In genomic region chr11:122019908-122020694, GRCh38 we compare ENCODE assay signal across 28 cellular contexts.
"Had no signal": no experiment of that assay in that cellular context is flagged by ENCODE, and none has a peak within 500 bp of the region (broad histone marks: within the 10 kb centered on the region; RNA-seq: fewer than 3 reads in every experiment).

No MANE protein-coding gene starts in this region.

- H3K27me3 ChIP-seq: esophagus muscularis mucosa, pancreas, sigmoid colon, stomach, thyroid gland had no signal

- H3K4me1 Mint-ChIP-seq: activated CD4-positive, alpha-beta T cell treated with anti-CD3 and anti-CD28 coated beads, Interleukin-2, amount 10 ng/mL, durations not matched to agents 7 days and 5 days; activated naive CD8-positive, alpha-beta T cell treated with anti-CD3 and anti-CD28 coated beads, Interleukin-2, amount 50 U/mL, for 24 hours; activated T-helper 17 cell treated with anti-CD3 and anti-CD28 coated beads, Interleukin-2, amount 50 U/mL, for 72 hours; central memory CD8-positive, alpha-beta T cell; memory B cell; naive thymus-derived CD4-positive, alpha-beta T cell; stimulated activated naive B cell treated with anti-CD40 and anti-IgM and Interleukin-4, amounts not matched to agents 10 μg/mL and 1 μg/mL and 100 μg/mL, for 72 hours; T-helper 17 cell had no signal

- H3K36me3 Mint-ChIP-seq: memory B cell; naive thymus-derived CD4-positive, alpha-beta T cell; stimulated activated naive B cell treated with anti-CD40 and anti-IgM and Interleukin-4, amounts not matched to agents 10 μg/mL and 1 μg/mL and 100 μg/mL, for 72 hours had no signal

- H3K4me1 ChIP-seq: pancreas, psoas muscle, sigmoid colon, stomach had no signal

- H3K4me3 ChIP-seq: esophagus muscularis mucosa, pancreas, psoas muscle, sigmoid colon, stomach, thyroid gland had no signal

- FAIRE-seq: bronchial epithelial cell, colon, islet of Langerhans, pancreas, small intestine had no signal

- ATAC-seq: activated CD8-positive, alpha-beta T cell treated with anti-CD3 and anti-CD28 coated beads for 36 hours; activated naive CD8-positive, alpha-beta T cell treated with anti-CD3 and anti-CD28 coated beads, Interleukin-2, amount 50 U/mL, for 24 hours; activated T-cell treated with anti-CD3 and anti-CD28 coated beads, Interleukin-2, amount 50 U/mL, for 4 hours; activated T-helper 17 cell treated with anti-CD3 and anti-CD28 coated beads, Interleukin-2, amount 50 U/mL, for 72 hours; left ventricle myocardium superior; naive thymus-derived CD4-positive, alpha-beta T cell; pancreas; psoas muscle; stimulated activated naive B cell treated with anti-CD40 and anti-IgM and Interleukin-4, amounts not matched to agents 10 μg/mL and 1 μg/mL and 100 μg/mL, for 72 hours; T-helper 17 cell had no signal

- H3K27ac Mint-ChIP-seq: activated CD4-positive, alpha-beta T cell treated with anti-CD3 and anti-CD28 coated beads, Interleukin-2, amount 10 ng/mL, durations not matched to agents 7 days and 5 days; activated CD8-positive, alpha-beta T cell treated with anti-CD3 and anti-CD28 coated beads for 36 hours; activated naive CD8-positive, alpha-beta T cell treated with anti-CD3 and anti-CD28 coated beads, Interleukin-2, amount 50 U/mL, for 24 hours; activated T-helper 17 cell treated with anti-CD3 and anti-CD28 coated beads, Interleukin-2, amount 50 U/mL, for 72 hours; memory B cell; naive thymus-derived CD4-positive, alpha-beta T cell; stimulated activated naive B cell treated with anti-CD40 and anti-IgM and Interleukin-4, amounts not matched to agents 10 μg/mL and 1 μg/mL and 100 μg/mL, for 72 hours; T-helper 17 cell had no signal

- H3K27me3 Mint-ChIP-seq: activated CD4-positive, alpha-beta T cell treated with anti-CD3 and anti-CD28 coated beads, Interleukin-2, amount 10 ng/mL, durations not matched to agents 7 days and 5 days; central memory CD8-positive, alpha-beta T cell; stimulated activated naive B cell treated with anti-CD40 and anti-IgM and Interleukin-4, amounts not matched to agents 10 μg/mL and 1 μg/mL and 100 μg/mL, for 72 hours; T-helper 17 cell had no signal

- H3K9me3 ChIP-seq: esophagus muscularis mucosa, pancreas, psoas muscle, sigmoid colon, stomach, thyroid gland had no signal

- H3K27ac ChIP-seq: esophagus muscularis mucosa, pancreas, psoas muscle, sigmoid colon, stomach had no signal

- H3K4me3 Mint-ChIP-seq: activated CD4-positive, alpha-beta T cell treated with anti-CD3 and anti-CD28 coated beads, Interleukin-2, amount 10 ng/mL, durations not matched to agents 7 days and 5 days; activated CD8-positive, alpha-beta T cell treated with anti-CD3 and anti-CD28 coated beads for 36 hours; activated naive CD8-positive, alpha-beta T cell treated with anti-CD3 and anti-CD28 coated beads, Interleukin-2, amount 50 U/mL, for 24 hours; activated T-cell treated with anti-CD3 and anti-CD28 coated beads, Interleukin-2, amount 50 U/mL, for 4 hours; activated T-helper 17 cell treated with anti-CD3 and anti-CD28 coated beads, Interleukin-2, amount 50 U/mL, for 72 hours; central memory CD8-positive, alpha-beta T cell; memory B cell; naive thymus-derived CD4-positive, alpha-beta T cell; stimulated activated naive B cell treated with anti-CD40 and anti-IgM and Interleukin-4, amounts not matched to agents 10 μg/mL and 1 μg/mL and 100 μg/mL, for 72 hours; T-helper 17 cell had no signal

- DNase-seq: activated CD4-positive, alpha-beta T cell treated with anti-CD3 and anti-CD28 coated beads, Interleukin-2, amount 10 ng/mL, durations not matched to agents 7 days and 5 days; activated CD4-positive, CD25-positive, alpha-beta regulatory T cell treated with anti-CD3 and anti-CD28 coated beads, Interleukin-2, amount 50 U/mL, for 72 hours; activated CD8-positive, alpha-beta T cell treated with anti-CD3 and anti-CD28 coated beads for 36 hours; activated gamma-delta T cell treated with Interleukin-2 at 50 U/mL for 16 hours; activated naive CD4-positive, alpha-beta T cell treated with anti-CD3 and anti-CD28 coated beads, Interleukin-2, amount 50 U/mL, for 16 hours; activated naive CD8-positive, alpha-beta T cell treated with anti-CD3 and anti-CD28 coated beads, Interleukin-2, amount 50 U/mL, for 24 hours; activated T-cell treated with anti-CD3 and anti-CD28 coated beads, Interleukin-2, amount 50 U/mL, for 4 hours; effector CD4-positive, alpha-beta T cell; midbrain; naive thymus-derived CD4-positive, alpha-beta T cell; pancreas; psoas muscle; sigmoid colon; small intestine; stimulated activated CD4-positive, alpha-beta T cell treated with anti-CD3 and anti-CD28 coated beads, Interleukin-1b, Interleukin-23, amount 100 ng/mL, for 48 hours; stimulated activated naive B cell treated with anti-CD40 and anti-IgM and Interleukin-4, amounts not matched to agents 10 μg/mL and 1 μg/mL and 100 μg/mL, for 72 hours; stomach; T-helper 17 cell; T1000; thyroid gland had no signal

- H3K9me3 Mint-ChIP-seq: activated CD4-positive, alpha-beta T cell treated with anti-CD3 and anti-CD28 coated beads, Interleukin-2, amount 10 ng/mL, durations not matched to agents 7 days and 5 days; activated CD8-positive, alpha-beta T cell treated with anti-CD3 and anti-CD28 coated beads for 36 hours; activated naive CD8-positive, alpha-beta T cell treated with anti-CD3 and anti-CD28 coated beads, Interleukin-2, amount 50 U/mL, for 24 hours; activated T-cell treated with anti-CD3 and anti-CD28 coated beads, Interleukin-2, amount 50 U/mL, for 4 hours; activated T-helper 17 cell treated with anti-CD3 and anti-CD28 coated beads, Interleukin-2, amount 50 U/mL, for 72 hours; central memory CD8-positive, alpha-beta T cell; memory B cell; naive thymus-derived CD4-positive, alpha-beta T cell; stimulated activated naive B cell treated with anti-CD40 and anti-IgM and Interleukin-4, amounts not matched to agents 10 μg/mL and 1 μg/mL and 100 μg/mL, for 72 hours had no signal

- H3K36me3 ChIP-seq: esophagus muscularis mucosa, pancreas, sigmoid colon, stomach, thyroid gland had no signal
